In genomic region chr14:60245316-60246177, GRCh38 we compare ENCODE assay signal across 1 cellular context.
TF ChIP-seq lines count a peak whose summit lies in the region.

No MANE protein-coding gene starts in this region.

TF ChIP-seq in K562, 482 proteins besides CTCF, POLR2A, EP300 and RAD21 (continued from another document and continues in another):
- TF ChIP-seq CBX2 (IDR thresholded peaks at IDR 0.05; ENCODE audit: insufficient read depth, low read length, poor library complexity, severe bottlenecking) (no peak), TCFL5 (CRISPR knock-in tag; conservative IDR thresholded peaks at IDR 0.05) (no peak), ZNF696 (CRISPR knock-in tag; conservative IDR thresholded peaks at IDR 0.05) (no peak), ZNF263 (CRISPR knock-in tag; IDR thresholded peaks at IDR 0.05; ENCODE audit: borderline replicate concordance) (no peak), PRDM10 (IDR thresholded peaks at IDR 0.05; ENCODE audit: partially characterized antibody) (peak; percentile 34), PHB2 (IDR thresholded peaks at IDR 0.05; ENCODE audit: low read depth) (no peak), CBFA2T2 (conservative IDR thresholded peaks at IDR 0.05) (peak; percentile 44; the same call in 1 of the 2 replicates), FIP1L1 (IDR thresholded peaks at IDR 0.05; ENCODE audit: low read depth, low read length, poor library complexity, severe bottlenecking) (no peak), ZNF644 (tag; IDR thresholded peaks at IDR 0.05; ENCODE audit: low read depth) (no peak), NFE2L1 (tag; IDR thresholded peaks at IDR 0.05; ENCODE audit: borderline replicate concordance, low read depth) (no peak), BCOR (IDR thresholded peaks at IDR 0.05) (no peak), ZNF57 (CRISPR knock-in tag; IDR thresholded peaks at IDR 0.05) (no peak), NR1H2 (CRISPR knock-in tag; IDR thresholded peaks at IDR 0.05) (no peak), MBD2 (IDR thresholded peaks at IDR 0.05; ENCODE audit: borderline replicate concordance, low read depth) (no peak), ZNF347 (CRISPR knock-in tag; IDR thresholded peaks at IDR 0.05; ENCODE audit: low read depth) (no peak), MEF2A (IDR thresholded peaks at IDR 0.05; ENCODE audit: control insufficient read depth, low read depth, low read length) (no peak), ZNF239 (CRISPR knock-in tag; IDR thresholded peaks at IDR 0.05) (no peak), THRAP3 (IDR thresholded peaks at IDR 0.05; ENCODE audit: borderline replicate concordance) (no peak), ZNF668 (CRISPR knock-in tag; IDR thresholded peaks at IDR 0.05) (no peak), ATF1 (CRISPR knock-in tag; IDR thresholded peaks at IDR 0.05) (no peak), ATF1 (tag; IDR thresholded peaks at IDR 0.05) (0 out of 2 replicates have a peak, but pooled peaks have one; percentile 23), BHLHE40 (IDR thresholded peaks at IDR 0.05; ENCODE audit: low read length) (no peak), MAX (CRISPR knock-in tag; IDR thresholded peaks at IDR 0.05) (no peak), IFI16 (CRISPR knock-in tag; IDR thresholded peaks at IDR 0.05) (no peak), RUNX1 (IDR thresholded peaks at IDR 0.05; ENCODE audit: low read depth) (no peak), KHSRP (IDR thresholded peaks at IDR 0.05) (no peak), ZKSCAN1 (IDR thresholded peaks at IDR 0.05; ENCODE audit: low read depth, low read length) (no peak), E2F6 (IDR thresholded peaks at IDR 0.05; ENCODE audit: borderline replicate concordance in 1 of 2, extremely low read depth in 1 of 2, insufficient read depth in 1 of 2, insufficient read length in 1 of 2, low read depth in 1 of 2, low read length in 1 of 2, poor library complexity in 1 of 2, severe bottlenecking in 1 of 2) (no peak), SOX6 (IDR thresholded peaks at IDR 0.05) (peak; percentile 69; the same call in 1 of the 2 replicates), USF1 (CRISPR knock-in tag; IDR thresholded peaks at IDR 0.05) (no peak), U2AF2 (optimal IDR thresholded peaks at IDR 0.05; ENCODE audit: low read depth, low read length) (no peak), DMBX1 (CRISPR knock-in tag; IDR thresholded peaks at IDR 0.05; ENCODE audit: borderline replicate concordance) (no peak), CBX1 (IDR thresholded peaks at IDR 0.05; ENCODE audit: low read depth) (no peak), HNRNPK (IDR thresholded peaks at IDR 0.05; ENCODE audit: low read depth, low read length, poor library complexity, severe bottlenecking) (no peak), TCF7L2 (IDR thresholded peaks at IDR 0.05; ENCODE audit: low read depth, low read length) (no peak), ZNF583 (CRISPR knock-in tag; IDR thresholded peaks at IDR 0.05) (no peak), HDAC2 (IDR thresholded peaks at IDR 0.05) (no peak), CBFA2T3 (IDR thresholded peaks at IDR 0.05) (peak; percentile 71), SRF (CRISPR knock-in tag; IDR thresholded peaks at IDR 0.05) (peak; percentile 24 to 96; a peak in 3 of 4 replicates), PCBP2 (IDR thresholded peaks at IDR 0.05; ENCODE audit: low read depth, low read length, poor library complexity, severe bottlenecking) (no peak), HOXB6 (CRISPR knock-in tag; IDR thresholded peaks at IDR 0.05; ENCODE audit: borderline replicate concordance) (no peak), EZH2 (IDR thresholded peaks at IDR 0.05; ENCODE audit: borderline replicate concordance, low read depth, low read length) (no peak), ZNF75A (CRISPR knock-in tag; IDR thresholded peaks at IDR 0.05) (no peak), PTRF (tag; IDR thresholded peaks at IDR 0.05) (no peak), ZNF592 (IDR thresholded peaks at IDR 0.05) (no peak), ZNF324 (CRISPR knock-in tag; IDR thresholded peaks at IDR 0.05) (no peak), TCF7 (IDR thresholded peaks at IDR 0.05; ENCODE audit: borderline replicate concordance) (no peak), TFAP4 (CRISPR knock-in tag; IDR thresholded peaks at IDR 0.05; ENCODE audit: borderline replicate concordance) (no peak), VEZF1 (CRISPR knock-in tag; IDR thresholded peaks at IDR 0.05) (peak; percentile 62; the same call in 1 of the 2 replicates), HEY1 (CRISPR knock-in tag; IDR thresholded peaks at IDR 0.05; ENCODE audit: borderline replicate concordance) (no peak), LEF1 (IDR thresholded peaks at IDR 0.05) (no peak), SP1 (CRISPR knock-in tag; IDR thresholded peaks at IDR 0.05) (no peak), ZNF764 (CRISPR knock-in tag; IDR thresholded peaks at IDR 0.05; ENCODE audit: low read depth) (no peak), EGR1 (conservative IDR thresholded peaks at IDR 0.05) (no peak)
- TF ChIP-seq, protein P1, sequence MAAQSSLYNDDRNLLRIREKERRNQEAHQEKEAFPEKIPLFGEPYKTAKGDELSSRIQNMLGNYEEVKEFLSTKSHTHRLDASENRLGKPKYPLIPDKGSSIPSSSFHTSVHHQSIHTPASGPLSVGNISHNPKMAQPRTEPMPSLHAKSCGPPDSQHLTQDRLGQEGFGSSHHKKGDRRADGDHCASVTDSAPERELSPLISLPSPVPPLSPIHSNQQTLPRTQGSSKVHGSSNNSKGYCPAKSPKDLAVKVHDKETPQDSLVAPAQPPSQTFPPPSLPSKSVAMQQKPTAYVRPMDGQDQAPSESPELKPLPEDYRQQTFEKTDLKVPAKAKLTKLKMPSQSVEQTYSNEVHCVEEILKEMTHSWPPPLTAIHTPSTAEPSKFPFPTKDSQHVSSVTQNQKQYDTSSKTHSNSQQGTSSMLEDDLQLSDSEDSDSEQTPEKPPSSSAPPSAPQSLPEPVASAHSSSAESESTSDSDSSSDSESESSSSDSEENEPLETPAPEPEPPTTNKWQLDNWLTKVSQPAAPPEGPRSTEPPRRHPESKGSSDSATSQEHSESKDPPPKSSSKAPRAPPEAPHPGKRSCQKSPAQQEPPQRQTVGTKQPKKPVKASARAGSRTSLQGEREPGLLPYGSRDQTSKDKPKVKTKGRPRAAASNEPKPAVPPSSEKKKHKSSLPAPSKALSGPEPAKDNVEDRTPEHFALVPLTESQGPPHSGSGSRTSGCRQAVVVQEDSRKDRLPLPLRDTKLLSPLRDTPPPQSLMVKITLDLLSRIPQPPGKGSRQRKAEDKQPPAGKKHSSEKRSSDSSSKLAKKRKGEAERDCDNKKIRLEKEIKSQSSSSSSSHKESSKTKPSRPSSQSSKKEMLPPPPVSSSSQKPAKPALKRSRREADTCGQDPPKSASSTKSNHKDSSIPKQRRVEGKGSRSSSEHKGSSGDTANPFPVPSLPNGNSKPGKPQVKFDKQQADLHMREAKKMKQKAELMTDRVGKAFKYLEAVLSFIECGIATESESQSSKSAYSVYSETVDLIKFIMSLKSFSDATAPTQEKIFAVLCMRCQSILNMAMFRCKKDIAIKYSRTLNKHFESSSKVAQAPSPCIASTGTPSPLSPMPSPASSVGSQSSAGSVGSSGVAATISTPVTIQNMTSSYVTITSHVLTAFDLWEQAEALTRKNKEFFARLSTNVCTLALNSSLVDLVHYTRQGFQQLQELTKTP (IDR thresholded peaks at IDR 0.05; ENCODE audit: low read depth in 1 of 2, partially characterized antibody in 2 of 2) = no peak
- TF ChIP-seq, protein P2, sequence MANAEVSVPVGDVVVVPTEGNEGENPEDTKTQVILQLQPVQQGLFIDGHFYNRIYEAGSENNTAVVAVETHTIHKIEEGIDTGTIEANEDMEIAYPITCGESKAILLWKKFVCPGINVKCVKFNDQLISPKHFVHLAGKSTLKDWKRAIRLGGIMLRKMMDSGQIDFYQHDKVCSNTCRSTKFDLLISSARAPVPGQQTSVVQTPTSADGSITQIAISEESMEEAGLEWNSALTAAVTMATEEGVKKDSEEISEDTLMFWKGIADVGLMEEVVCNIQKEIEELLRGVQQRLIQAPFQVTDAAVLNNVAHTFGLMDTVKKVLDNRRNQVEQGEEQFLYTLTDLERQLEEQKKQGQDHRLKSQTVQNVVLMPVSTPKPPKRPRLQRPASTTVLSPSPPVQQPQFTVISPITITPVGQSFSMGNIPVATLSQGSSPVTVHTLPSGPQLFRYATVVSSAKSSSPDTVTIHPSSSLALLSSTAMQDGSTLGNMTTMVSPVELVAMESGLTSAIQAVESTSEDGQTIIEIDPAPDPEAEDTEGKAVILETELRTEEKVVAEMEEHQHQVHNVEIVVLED (CRISPR knock-in tag; IDR thresholded peaks at IDR 0.05) = no peak
